Comparison of ENCODE assay signal across 1 cellular context in genomic region chr1:54649130-54649898, GRCh38.
TF ChIP-seq lines count a peak whose summit lies in the region.

No MANE protein-coding gene starts in this region.

TF ChIP-seq in SK-N-SH, 30 proteins besides CTCF, POLR2A, EP300 and RAD21 (continued from another document):
- no peak for TF ChIP-seq REST (IDR thresholded peaks at IDR 0.05; ENCODE audit: low read depth, low read length)
- no peak for TF ChIP-seq RFX5 (IDR thresholded peaks at IDR 0.05; ENCODE audit: low read length)
- TF ChIP-seq GATA2 (CRISPR knock-in tag; IDR thresholded peaks at IDR 0.05) = no peak
- no peak for TF ChIP-seq SIN3A (IDR thresholded peaks at IDR 0.05; ENCODE audit: borderline replicate concordance, low read depth, low read length)
- no peak for TF ChIP-seq TCF12 (IDR thresholded peaks at IDR 0.05)
- no peak for TF ChIP-seq RCOR1 (IDR thresholded peaks at IDR 0.05; ENCODE audit: low read length)
- TF ChIP-seq USF1 (IDR thresholded peaks at IDR 0.05; ENCODE audit: borderline replicate concordance, low read depth) = no peak
- no peak for TF ChIP-seq YY1 (IDR thresholded peaks at IDR 0.05; ENCODE audit: low read depth)
- no peak for TF ChIP-seq EZH2phosphoT487 (IDR thresholded peaks at IDR 0.05; ENCODE audit: borderline replicate concordance, low read depth)
- TF ChIP-seq MEF2A (IDR thresholded peaks at IDR 0.05; ENCODE audit: borderline replicate concordance, low read depth) = no peak
